In genomic region chr22:42539236-42539771, GRCh38 we compare ENCODE assay signal across 8 cellular contexts. TPM values are rescaled to one million over a fixed set of nuclear protein-coding genes. Genes with fewer than 3 reads are reported as not detected.
DNase-seq lines count a peak whose midpoint lies in the region; ATAC-seq and TF ChIP-seq lines count a peak whose summit lies in the region.
"Not testable (repeated sequence)": the region's sequence is repeated elsewhere in the genome, so short reads cannot be mapped to it uniquely, and the experiment has no call there.

No MANE protein-coding gene starts in this region.

- WGBS in heart right ventricle, 2 donors = 22 to 34% methylated on average over 7 to 9 of the region's 11 CpGs

- H3K9me3 ChIP-seq in heart right ventricle, upper lobe of right lung: not testable (repeated sequence)

- H3K9me3 Mint-ChIP-seq in activated CD4-positive, alpha-beta T cell treated with anti-CD3 and anti-CD28 coated beads for 36 hours (ENCODE audit: low read depth); natural killer cell: not testable (repeated sequence)

- H3K4me3 Mint-ChIP-seq in activated CD4-positive, alpha-beta T cell treated with anti-CD3 and anti-CD28 coated beads for 36 hours; natural killer cell: not testable (repeated sequence)

- H3K27ac ChIP-seq in heart right ventricle (peak overlapping the region in 7 of 10 donors; percentile 25 to 76 (median 49)), upper lobe of right lung (peak overlapping the region; percentile 24)

- not testable (repeated sequence) for H3K27me3 ChIP-seq in heart right ventricle, upper lobe of right lung

- TF ChIP-seq CTCF in cardiac fibroblast (IDR thresholded peaks at IDR 0.05; ENCODE audit: low read depth, low read length); heart right ventricle (IDR thresholded peaks at IDR 0.05); natural killer cell (IDR thresholded peaks at IDR 0.05); upper lobe of right lung (IDR thresholded peaks at IDR 0.05): not testable (repeated sequence)

- CTCF ChIA-PET in activated CD4-positive, alpha-beta T cell treated with anti-CD3 and anti-CD28 coated beads for 36 hours (lab: Charles Lee) = not testable (repeated sequence)

- not testable (repeated sequence) for H3K36me3 Mint-ChIP-seq in activated CD4-positive, alpha-beta T cell treated with anti-CD3 and anti-CD28 coated beads for 36 hours (ENCODE audit: low read depth); natural killer cell

- peak; percentile 40 for DNase-seq in ELR (ENCODE audit: low read depth)
- peak; percentile 46 for DNase-seq in M059J (ENCODE audit: low read depth)
- not testable (repeated sequence) for DNase-seq in activated CD4-positive, alpha-beta T cell treated with anti-CD3 and anti-CD28 coated beads for 36 hours; heart right ventricle; natural killer cell; upper lobe of right lung
- DNase-seq in cardiac fibroblast (ENCODE audit: low read depth in 2 of 2) = peak; percentile 67 to 88

- not testable (repeated sequence) for H3K27ac Mint-ChIP-seq in activated CD4-positive, alpha-beta T cell treated with anti-CD3 and anti-CD28 coated beads for 36 hours; natural killer cell

- H3K4me1 Mint-ChIP-seq in activated CD4-positive, alpha-beta T cell treated with anti-CD3 and anti-CD28 coated beads for 36 hours; natural killer cell: not testable (repeated sequence)

- intact Hi-C loops in activated CD4-positive, alpha-beta T cell treated with anti-CD3 and anti-CD28 coated beads for 36 hours (cut with DNase I, micrococcal nuclease); heart right ventricle (cut with DNase I); natural killer cell (cut with micrococcal nuclease); upper lobe of right lung (cut with DNase I): not testable (repeated sequence)

- not testable (repeated sequence) for H3K36me3 ChIP-seq in heart right ventricle, upper lobe of right lung

- POLR2A ChIA-PET in activated CD4-positive, alpha-beta T cell treated with anti-CD3 and anti-CD28 coated beads for 36 hours (lab: Charles Lee) = not testable (repeated sequence)

- not testable (repeated sequence) for H3K27me3 Mint-ChIP-seq in activated CD4-positive, alpha-beta T cell treated with anti-CD3 and anti-CD28 coated beads for 36 hours; natural killer cell (ENCODE audit: low read depth in 2 of 2)

- peaks cover 0 to 22% (median 10%) of the 10 kb centered on the region in 9 donors for H3K4me1 ChIP-seq in heart right ventricle
- H3K4me1 ChIP-seq in upper lobe of right lung = not testable (repeated sequence)

- ATAC-seq in GM21737 (IDR thresholded peaks at IDR 0.05; ENCODE audit: unreplicated experiment) (peak; percentile 46), heart right ventricle (peak in 7 of 8 donors; percentile 74 to 92 (median 83)), natural killer cell (peak in 2 of 3 donors; percentile 65 to 69), upper lobe of right lung (peak; percentile 92)
- peak; percentile 70 for ATAC-seq in activated CD4-positive, alpha-beta T cell treated with anti-CD3 and anti-CD28 coated beads for 36 hours

- H3K4me3 ChIP-seq in cardiac fibroblast (replicated peaks in 1 of 2; ENCODE audit: low read depth in 2 of 2, low read length in 2 of 2); heart right ventricle; upper lobe of right lung: not testable (repeated sequence)

RNA-seq across cellular contexts. Expression of gene SERHL2, which starts 14.5 kb away (rescaled TPM):
- 0.15 and 0.22 TPM in 2 replicates for total RNA-seq in M059J (2014; rRNA removed; shearing (Covaris generic))
- 1 to 10 TPM in 1 of 2 experiments, under 1 TPM in 1; 0.78 to 2.1 TPM for total RNA-seq in activated CD4-positive, alpha-beta T cell treated with anti-CD3 and anti-CD28 coated beads for 36 hours
- 1 to 10 TPM; 1.7 to 6.1 (median 3.5) TPM for total RNA-seq in heart right ventricle
- 1 to 10 TPM; 1.4 to 4.7 TPM for polyA plus RNA-seq in heart right ventricle
- total RNA-seq in natural killer cell = under 1 TPM in 2 of 3 donors, not detected in 1; 0.23 to 0.48 TPM
- total RNA-seq in upper lobe of right lung = 1.2 TPM

RNA-seq across cellular contexts. Expression of gene RRP7A, which starts 19.7 kb away (rescaled TPM):
- total RNA-seq in M059J (2014; rRNA removed; shearing (Covaris generic)) = 18.4 and 24.2 TPM in 2 replicates
- total RNA-seq in activated CD4-positive, alpha-beta T cell treated with anti-CD3 and anti-CD28 coated beads for 36 hours = 10 to 100 TPM; 95.6 to 98.1 TPM
- total RNA-seq in heart right ventricle = 10 to 100 TPM; 20.8 to 35.2 (median 26.1) TPM
- polyA plus RNA-seq in heart right ventricle = 10 to 100 TPM; 21.9 to 28.3 TPM
- total RNA-seq in natural killer cell = 10 to 100 TPM; 31.3 to 43.0 (median 37.7) TPM
- total RNA-seq in upper lobe of right lung = 31.2 TPM
